Comparison of ENCODE assay signal across 9 cellular contexts in the genomic region with DNA sequence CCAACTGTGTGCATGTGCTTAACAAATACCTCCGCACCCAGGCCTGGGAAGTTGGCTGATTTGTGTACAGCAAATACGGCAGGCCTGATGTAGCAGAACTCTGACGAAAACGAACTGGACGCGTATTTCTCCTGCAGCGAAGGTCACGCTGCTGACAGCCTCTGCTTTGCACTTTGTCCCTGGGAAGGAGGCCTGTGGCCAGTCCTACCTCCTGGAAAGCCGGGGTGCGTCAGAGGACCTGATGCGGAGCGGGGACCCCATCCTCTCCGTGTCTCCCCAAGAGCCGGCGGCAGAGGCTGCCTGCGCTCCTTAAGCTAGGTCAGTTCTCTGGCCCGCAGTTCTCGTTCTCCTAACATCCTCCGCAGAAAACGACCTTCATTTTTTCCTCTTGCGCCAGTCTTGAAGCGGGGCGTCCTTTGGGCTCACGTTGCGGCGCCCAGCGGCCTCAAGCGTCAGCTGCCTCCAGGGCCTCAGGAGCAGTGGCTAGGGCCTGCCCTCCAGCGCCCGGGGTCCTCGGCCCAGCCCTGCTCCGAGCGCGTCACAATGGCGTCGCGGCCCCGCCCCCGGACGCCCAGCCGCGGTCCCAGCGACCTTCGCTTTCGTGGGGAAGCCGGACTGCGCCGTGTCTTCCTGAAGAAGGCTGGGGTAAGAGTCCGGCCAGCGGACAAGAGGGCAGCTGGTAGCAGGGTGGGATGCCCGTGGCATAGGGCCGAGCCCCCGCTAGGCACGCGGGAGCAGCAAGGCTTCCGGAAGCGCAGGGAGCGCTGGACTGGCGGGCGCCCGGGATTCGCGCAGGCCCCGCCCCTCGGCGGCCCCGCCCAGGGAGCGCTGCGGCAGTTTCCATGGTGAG. TPM values are rescaled to one million over a fixed set of nuclear protein-coding genes. Genes with fewer than 3 reads are reported as not detected.
DNase-seq lines count a peak whose midpoint lies in the region; ATAC-seq, FAIRE-seq and TF ChIP-seq lines count a peak whose summit lies in the region.
"Had no signal": no experiment of that assay in that cellular context is flagged by ENCODE, and none has a peak within 500 bp of the region (broad histone marks: within the 10 kb centered on the region; RNA-seq: fewer than 3 reads in every experiment).

Gene ZNF487, plus strand, starts transcription at position 821 of the 850 bp plus-strand sequence. CDS start 38,703 bp downstream, outside the sequence.

- WGBS in HepG2 (ENCODE audit: low lambda C conversion rate), result 0% methylated on average over 12 of the region's 69 CpGs

- no peaks in the 10 kb centered on the region for H3K36me3 ChIP-seq in HepG2 (replicated peaks in 1 of 2; ENCODE audit: control insufficient read depth in 1 of 2, insufficient read depth in 2 of 2, low read length in 2 of 2)

- in situ Hi-C loops in HepG2 (cut with HindIII; ENCODE audit: extremely low pct_ligation_motif_present, low pct_unique_long_range_greater_than_20kb), result no loop called here

- no peaks in the 10 kb centered on the region for H4K20me1 ChIP-seq in HepG2 (ENCODE audit: insufficient read depth, low read length)

- intact Hi-C loops in HepG2 (cut with micrococcal nuclease; ENCODE audit: unreplicated experiment), result loop anchor here (5.0 kb wide), 1 partner anchor 39 kb away; no protein-coding TSS in a partner anchor

- peak; percentile 62; the same call in 1 of the 2 replicates for TF ChIP-seq RAD21 in HepG2 (CRISPR knock-in tag; IDR thresholded peaks at IDR 0.05)

- H3K9ac ChIP-seq in HepG2 (ENCODE audit: insufficient read depth, low read depth, low read length), result peak within 1 kb of the TSS; percentile 100

- peaks cover 15% of the 10 kb centered on the region for H3K79me2 ChIP-seq in HepG2 (ENCODE audit: insufficient read depth, low read length)

- POLR2A ChIA-PET in HepG2 (lab: Yijun Ruan, JAX), result interaction anchor here (0.5 to 3.3 kb wide), 13 partner anchors 13 to 60 kb away, joined by 3 to 33 read pairs (median 4); partner anchors contain the start of gene HNRNPF

- DNase-seq in Ammon's horn (ENCODE audit: low spot score) (peak; percentile 93), NCI-H510A (lab: John Stamatoyannopoulos, UW) (peak; percentile 56), dedifferentiated amniotic fluid mesenchymal stem cell (ENCODE audit: extremely low spot score) (peak; percentile 78), HepG2 (ENCODE audit: low spot score) (peak; percentile 80)
- DNase-seq in activated CD4-positive, alpha-beta T cell treated with anti-CD3 and anti-CD28 coated beads, Interleukin-2, amount 50 U/mL, for 24 hours (ENCODE audit: low read depth in 1 of 2, low spot score in 1 of 2), result peak; percentile 73 to 80
- DNase-seq in stimulated activated CD4-positive, alpha-beta T cell treated with anti-CD3 and anti-CD28 coated beads, Interleukin-2, amount 100 ng/mL, for 48 hours, result peak; percentile 79 to 82

- CTCF ChIA-PET in HepG2 (lab: Yijun Ruan, JAX; ENCODE audit: low intra/inter-chr PET ratio, low total read pairs), result interaction anchor here (0.6 to 1.0 kb wide), 2 partner anchors 16 to 46 kb away, joined by 3 read pairs; no protein-coding TSS in a partner anchor

- H3K27me3 ChIP-seq in HepG2 (ENCODE audit: control insufficient read depth in 1 of 2, insufficient read depth in 2 of 2, low read length in 2 of 2), result no peaks in the 10 kb centered on the region; a peak in 1 of 5 replicates

- TF ChIP-seq EP300 in HepG2 (IDR thresholded peaks at IDR 0.05; ENCODE audit: low read depth in 2 of 2, low read length in 2 of 2), result peak in 1 of 2 experiments; percentile 26; a peak in 1 of 4 replicates
- TF ChIP-seq EP300 in HepG2 (CRISPR knock-in tag; IDR thresholded peaks at IDR 0.05; ENCODE audit: borderline replicate concordance), result no peak

- TF ChIP-seq POLR2A in HepG2 (IDR thresholded peaks at IDR 0.05; ENCODE audit: insufficient read depth in 1 of 2, low read depth in 2 of 2, low read length in 2 of 2), result peak; percentile 88 to 89

- H3K27ac ChIP-seq in HepG2 (ENCODE audit: extremely low read length, insufficient read depth, low read length), result peak within 1 kb of the TSS; percentile 100

- H2AFZ ChIP-seq in HepG2 (ENCODE audit: low read length), result no peak within 1 kb of the TSS

- peak within 1 kb of the TSS; percentile 63 to 98 (median 87) for H3K4me3 ChIP-seq in HepG2 (replicated peaks in 1 of 3; ENCODE audit: insufficient read depth in 1 of 3, low read depth in 2 of 3, low read length in 3 of 3)

- H3K4me2 ChIP-seq in HepG2 (ENCODE audit: low read depth, low read length), result peak within 1 kb of the TSS; percentile 97

- peak; percentile 69 for TF ChIP-seq CTCF in HepG2 (CRISPR knock-in tag; IDR thresholded peaks at IDR 0.05)

- BruUV-seq in HepG2 (replicated peaks; lab: Mats Ljungman, UMichigan), result TSS peak; percentile 98

- peaks cover 29% of the 10 kb centered on the region for H3K4me1 ChIP-seq in HepG2 (ENCODE audit: insufficient read depth, low read length)

- FAIRE-seq in HepG2 (lab: Jason Lieb, UNC), result no peak
- FAIRE-seq: endometrium had no signal

- ATAC-seq in GM18909 (IDR thresholded peaks at IDR 0.05; ENCODE audit: poor library complexity, unreplicated experiment) (peak; percentile 98), HG03139 (IDR thresholded peaks at IDR 0.05; ENCODE audit: unreplicated experiment) (peak; percentile 93), HepG2 (peak; percentile 96)

- H3K9me3 ChIP-seq in HepG2 (ENCODE audit: low read length), result no peaks in the 10 kb centered on the region

TF ChIP-seq in HepG2, 621 proteins besides CTCF, POLR2A, EP300 and RAD21 (continues in another document):
- TF ChIP-seq RORA (CRISPR knock-in tag; IDR thresholded peaks at IDR 0.05) (no peak), HOXA5 (CRISPR knock-in tag; IDR thresholded peaks at IDR 0.05) (peak; percentile 32; the same call in 1 of the 2 replicates), ZNF234 (CRISPR knock-in tag; conservative IDR thresholded peaks at IDR 0.05) (no peak), ZNF839 (CRISPR knock-in tag; IDR thresholded peaks at IDR 0.05; ENCODE audit: borderline replicate concordance) (0 out of 2 replicates have a peak, but pooled peaks have one; percentile 75), CEBPB (IDR thresholded peaks at IDR 0.05; ENCODE audit: borderline replicate concordance, low read depth, low read length) (0 out of 2 replicates have a peak, but pooled peaks have one; percentile 0), CEBPG (CRISPR knock-in tag; IDR thresholded peaks at IDR 0.05) (no peak)
- TF ChIP-seq, protein P1, sequence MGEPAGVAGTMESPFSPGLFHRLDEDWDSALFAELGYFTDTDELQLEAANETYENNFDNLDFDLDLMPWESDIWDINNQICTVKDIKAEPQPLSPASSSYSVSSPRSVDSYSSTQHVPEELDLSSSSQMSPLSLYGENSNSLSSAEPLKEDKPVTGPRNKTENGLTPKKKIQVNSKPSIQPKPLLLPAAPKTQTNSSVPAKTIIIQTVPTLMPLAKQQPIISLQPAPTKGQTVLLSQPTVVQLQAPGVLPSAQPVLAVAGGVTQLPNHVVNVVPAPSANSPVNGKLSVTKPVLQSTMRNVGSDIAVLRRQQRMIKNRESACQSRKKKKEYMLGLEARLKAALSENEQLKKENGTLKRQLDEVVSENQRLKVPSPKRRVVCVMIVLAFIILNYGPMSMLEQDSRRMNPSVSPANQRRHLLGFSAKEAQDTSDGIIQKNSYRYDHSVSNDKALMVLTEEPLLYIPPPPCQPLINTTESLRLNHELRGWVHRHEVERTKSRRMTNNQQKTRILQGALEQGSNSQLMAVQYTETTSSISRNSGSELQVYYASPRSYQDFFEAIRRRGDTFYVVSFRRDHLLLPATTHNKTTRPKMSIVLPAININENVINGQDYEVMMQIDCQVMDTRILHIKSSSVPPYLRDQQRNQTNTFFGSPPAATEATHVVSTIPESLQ (CRISPR knock-in tag; conservative IDR thresholded peaks at IDR 0.05), result no peak
- TF ChIP-seq, protein P2, sequence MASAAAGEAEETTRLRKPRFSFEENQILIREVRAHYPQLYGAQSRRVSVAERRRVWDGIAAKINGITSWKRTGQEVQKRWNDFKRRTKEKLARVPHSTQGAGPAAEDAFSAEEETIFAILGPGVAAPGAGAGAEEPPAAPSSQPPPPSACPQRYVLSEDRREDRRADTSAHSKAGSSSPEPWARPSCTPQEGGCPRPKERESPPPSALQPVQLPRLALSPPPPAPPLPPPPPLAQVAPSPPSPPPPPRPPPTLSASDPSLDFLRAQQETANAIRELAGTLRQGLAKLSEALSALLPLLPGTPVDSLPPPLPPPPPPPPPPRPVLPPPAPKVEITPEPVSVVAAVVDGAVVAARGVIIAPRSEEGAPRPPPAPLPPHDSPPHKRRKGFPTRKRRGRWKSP (CRISPR knock-in tag; IDR thresholded peaks at IDR 0.05), result peak; percentile 94

RNA-seq across cellular contexts. Expression of gene ZNF487, which starts in this region (rescaled TPM):
- 6.1 and 7.4 TPM in 2 replicates for total RNA-seq in HepG2 (2016; rRNA removed; fragmentation: Illumina TruSeq; extraction: Trizol)
- 3.3 and 6.4 TPM in 2 replicates for total RNA-seq in HepG2 (2016; cell fraction: cytosol; rRNA removed; fragmentation: Illumina TruSeq; extraction: Trizol; ENCODE audit: low read depth)
- 6.3 and 8.8 TPM in 2 replicates for total RNA-seq in HepG2 (2016; cell fraction: insoluble cytoplasmic fraction; rRNA removed; fragmentation: Illumina TruSeq; extraction: Trizol)
- 5.5 and 7.7 TPM in 2 replicates for total RNA-seq in HepG2 (2016; cell fraction: membrane; rRNA removed; fragmentation: Illumina TruSeq; extraction: Trizol)
- total RNA-seq in HepG2 (2016; cell fraction: nucleus; rRNA removed; fragmentation: Illumina TruSeq; extraction: Trizol), result 3.5 and 6.0 TPM in 2 replicates
- polyA plus RNA-seq in HepG2 (2011; rRNA removed), result 6.6 and 8.8 TPM in 2 replicates
- 3.6 and 5.2 TPM in 2 replicates for polyA plus RNA-seq in HepG2 (2011; cell fraction: cytosol; rRNA removed)
- 1.8 and 13.7 TPM in 2 replicates for polyA plus RNA-seq in HepG2 (2011; cell fraction: nucleus; rRNA removed)
- 2.6 and 3.3 TPM in 2 replicates for polyA plus RNA-seq in HepG2 (2012)
- 5.4 and 5.7 TPM in 2 replicates for polyA plus RNA-seq in HepG2 (2016; cell fraction: cytosol; fragmentation: Illumina TruSeq; extraction: Trizol; ENCODE audit: low read depth)
- 5.9 and 7.2 TPM in 2 replicates for polyA plus RNA-seq in HepG2 (2016; cell fraction: insoluble cytoplasmic fraction; fragmentation: Illumina TruSeq; extraction: Trizol; ENCODE audit: low read depth)
- 6.0 and 8.7 TPM in 2 replicates for polyA plus RNA-seq in HepG2 (2016; cell fraction: membrane; fragmentation: Illumina TruSeq; extraction: Trizol; ENCODE audit: low read depth)
- polyA plus RNA-seq in HepG2 (2016; cell fraction: nucleus; fragmentation: Illumina TruSeq; extraction: Trizol; ENCODE audit: insufficient read depth, low read depth), result 4.2 and 8.8 TPM in 2 replicates
- 3.5 and 7.7 TPM in 2 replicates for polyA minus RNA-seq in HepG2 (2011; rRNA and poly(A)+ RNA removed; ENCODE audit: low replicate concordance)
- 1.1 and 1.7 TPM in 2 replicates for polyA minus RNA-seq in HepG2 (2011; cell fraction: cytosol; rRNA and poly(A)+ RNA removed)
- polyA minus RNA-seq in HepG2 (2011; cell fraction: nucleus; rRNA and poly(A)+ RNA removed), result 4.8 and 6.7 TPM in 2 replicates

Comparison
In these comparisons a context has a peak if more than half of its experiments do, and no peak if none do; other contexts are left out.
1. Peak in every context shown above with its lines: DNase-seq, ATAC-seq, H3K4me3 ChIP-seq and H3K27ac ChIP-seq.